In the genomic region with DNA sequence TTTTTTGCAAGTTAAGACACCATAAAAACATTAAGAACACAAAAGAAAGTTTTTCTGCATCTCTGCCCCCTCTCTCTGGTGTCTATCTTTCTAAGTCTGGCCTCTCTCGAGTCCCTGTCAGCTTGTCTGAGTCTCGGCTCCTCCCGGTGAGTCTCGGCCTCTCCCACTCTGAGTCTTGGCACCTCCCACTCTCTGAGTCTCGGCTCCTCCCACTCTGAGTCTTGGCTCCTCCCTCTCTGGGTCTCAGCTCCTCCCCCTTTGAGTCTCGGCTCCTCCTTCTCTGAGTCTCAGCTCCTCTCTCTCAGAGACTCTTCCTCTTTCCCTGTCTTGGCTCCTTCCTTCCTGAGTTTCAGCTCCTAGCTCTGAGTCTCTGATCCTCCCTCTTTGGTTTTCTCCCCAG, we compare ENCODE assay signal across 15 cellular contexts.
A peak's percentile ranks its signal among the peaks of the same experiment; 100 is the strongest.
DNase-seq lines count a peak whose midpoint lies in the region; ATAC-seq and TF ChIP-seq lines count a peak whose summit lies in the region.
"Had no signal": no experiment of that assay in that cellular context is flagged by ENCODE, and none has a peak within 500 bp of the region (broad histone marks: within the 10 kb centered on the region; RNA-seq: fewer than 3 reads in every experiment).

No MANE protein-coding gene starts in this region.

- intact Hi-C loops in CD8-positive, alpha-beta T cell (cut with DNase I, micrococcal nuclease): no loop called here
- intact Hi-C loops in Panc1 (cut with micrococcal nuclease; ENCODE audit: unreplicated experiment): no loop called here
- intact Hi-C loops in ovary (cut with DNase I): no loop called here

- in situ Hi-C loops in Panc1 (cut with HindIII; ENCODE audit: low pct_unique_long_range_greater_than_20kb, low sequenced_read_pairs): no loop called here

- no peaks in the 10 kb centered on the region for H3K36me3 Mint-ChIP-seq in CD8-positive, alpha-beta T cell
- H3K36me3 Mint-ChIP-seq: mesothelial cell of epicardium had no signal

- no peaks in the 10 kb centered on the region for H3K9me3 Mint-ChIP-seq in CD8-positive, alpha-beta T cell
- H3K9me3 Mint-ChIP-seq: mesothelial cell of epicardium had no signal

- no peaks in the 10 kb centered on the region for H3K4me1 Mint-ChIP-seq in CD8-positive, alpha-beta T cell (ENCODE audit: low read depth)

- H3K4me3 Mint-ChIP-seq in CD8-positive, alpha-beta T cell: no peak overlapping the region
- H3K4me3 Mint-ChIP-seq: mesothelial cell of epicardium had no signal

- TF ChIP-seq POLR2A in ovary (IDR thresholded peaks at IDR 0.05): no peak

- no peak for DNase-seq in CD8-positive, alpha-beta T cell
- DNase-seq in H7: peak; percentile 72
- no peak for DNase-seq in Panc1 (ENCODE audit: low read depth, low spot score)
- DNase-seq in iPS-NIHi7 (ENCODE audit: extremely low spot score): peak; percentile 78
- no peak for DNase-seq in A172 (ENCODE audit: low spot score)
- DNase-seq in ovary: no peak
- no peak for DNase-seq in anterior cingulate cortex (lab: John Stamatoyannopoulos, UW)
- no peak for DNase-seq in NCI-H187 (lab: John Stamatoyannopoulos, UW)
- DNase-seq: activated effector memory CD4-positive, alpha-beta T cell treated with Interleukin-2 at 50 U/mL for 16 hours; NCI-H1048; NCI-H526; stimulated activated CD4-positive, alpha-beta T cell treated with anti-CD3 and anti-CD28 coated beads, Interleukin-2, amount 100 ng/mL, for 24 hours; stimulated activated naive CD8-positive, alpha-beta T cell treated with anti-CD3 and anti-CD28 coated beads, Interleukin-15, Interleukin-2, amounts not matched to agents 100 U/mL and 50 U/mL, for 24 hours had no signal

- CTCF ChIA-PET in CD8-positive, alpha-beta T cell (lab: Charles Lee): no interaction called here
- CTCF ChIA-PET in Panc1 (lab: Charles Lee): interaction anchor here (0.7 kb wide), 1 partner anchor 791 kb away, joined by 3 read pairs; no protein-coding TSS in a partner anchor

- POLR2A ChIA-PET in CD8-positive, alpha-beta T cell (lab: Charles Lee): no interaction called here
- POLR2A ChIA-PET in Panc1 (lab: Charles Lee): interaction anchor here (0.7 kb wide), 1 partner anchor 281 kb away, joined by 4 read pairs; no protein-coding TSS in a partner anchor

- H3K27me3 ChIP-seq in CD8-positive, alpha-beta T cell (ENCODE audit: insufficient read depth, low read length): no peaks in the 10 kb centered on the region
- no peaks in the 10 kb centered on the region for H3K27me3 ChIP-seq in H7 (ENCODE audit: control insufficient read depth, insufficient read depth, low read length)
- H3K27me3 ChIP-seq in Panc1 (ENCODE audit: control insufficient read depth, insufficient read depth, low read length): no peaks in the 10 kb centered on the region; the same call in 1 of the 2 replicates
- no peaks in the 10 kb centered on the region for H3K27me3 ChIP-seq in ovary

- no peak overlapping the region for H3K4me3 ChIP-seq in CD8-positive, alpha-beta T cell (ENCODE audit: low read depth, low read length)
- H3K4me3 ChIP-seq in H7 (ENCODE audit: insufficient read depth, low read depth, low read length) (no peak overlapping the region), Panc1 (ENCODE audit: low read depth in 2 of 2, low read length in 2 of 2) (no peak overlapping the region), ovary (no peak overlapping the region)

- TF ChIP-seq EP300 in ovary (IDR thresholded peaks at IDR 0.05): no peak

- peak; percentile 48 for ATAC-seq in CD8-positive, alpha-beta T cell
- peak; percentile 80 for ATAC-seq in Panc1
- ATAC-seq: stimulated activated naive CD8-positive, alpha-beta T cell treated with anti-CD3 and anti-CD28 coated beads, Interleukin-15, Interleukin-2, amounts not matched to agents 100 U/mL and 50 U/mL, for 24 hours had no signal

- no peak overlapping the region for H3K27ac ChIP-seq in CD8-positive, alpha-beta T cell (ENCODE audit: low read depth, low read length)
- H3K27ac ChIP-seq in Panc1 (ENCODE audit: low read length): no peak overlapping the region
- H3K27ac ChIP-seq in ovary: no peak overlapping the region

- no peak overlapping the region for H3K27ac Mint-ChIP-seq in CD8-positive, alpha-beta T cell
- H3K27ac Mint-ChIP-seq: mesothelial cell of epicardium had no signal

- peaks cover 20% of the 10 kb centered on the region for H3K27me3 Mint-ChIP-seq in CD8-positive, alpha-beta T cell (ENCODE audit: low read depth)

- H3K4me1 ChIP-seq in CD8-positive, alpha-beta T cell (ENCODE audit: insufficient read depth, low read length): no peaks in the 10 kb centered on the region
- H3K4me1 ChIP-seq in Panc1 (ENCODE audit: control insufficient read depth, insufficient read depth, low read length): no peaks in the 10 kb centered on the region
- peaks cover 18% of the 10 kb centered on the region for H3K4me1 ChIP-seq in ovary (ENCODE audit: insufficient read depth)

- no peak for TF ChIP-seq CTCF in CD8-positive, alpha-beta T cell (IDR thresholded peaks at IDR 0.05)
- no peak for TF ChIP-seq CTCF in Panc1 (IDR thresholded peaks at IDR 0.05)
- TF ChIP-seq CTCF in ovary (IDR thresholded peaks at IDR 0.05): no peak

- no TSS peak for BruUV-seq in Panc1 (replicated peaks; lab: Mats Ljungman, UMichigan)

- whole genome bisulfite sequencing in ovary, 3 donors: 70 to 78% (median 77%) methylated on average over 6 of the region's 6 CpGs

- H3K36me3 ChIP-seq in CD8-positive, alpha-beta T cell (ENCODE audit: insufficient read depth, low read length): no peaks in the 10 kb centered on the region
- H3K36me3 ChIP-seq in H7 (replicated peaks; ENCODE audit: control insufficient read depth, insufficient read depth, low read length) (no peaks in the 10 kb centered on the region), Panc1 (ENCODE audit: control insufficient read depth, insufficient read depth, low read length) (no peaks in the 10 kb centered on the region), ovary (no peaks in the 10 kb centered on the region)

- H3K9me3 ChIP-seq in CD8-positive, alpha-beta T cell (ENCODE audit: low read length): no peaks in the 10 kb centered on the region
- H3K9me3 ChIP-seq in Panc1 (ENCODE audit: control insufficient read depth, insufficient read depth, low read depth, low read length) (no peaks in the 10 kb centered on the region), ovary (no peaks in the 10 kb centered on the region)
- H3K9me3 ChIP-seq: Caco-2 had no signal

Comparison
In these comparisons a context has a peak if more than half of its experiments do, and no peak if none do; other contexts are left out.
1. DNase-seq: peak in H7 (single experiment) and iPS-NIHi7 (single experiment); none in CD8-positive, alpha-beta T cell (0 of 7), Panc1 (single experiment), A172 (single experiment), ovary (0 of 5), anterior cingulate cortex (0 of 58) and NCI-H187 (0 of 2).